1 cellular context compared by ENCODE assay signal in the genomic region with DNA sequence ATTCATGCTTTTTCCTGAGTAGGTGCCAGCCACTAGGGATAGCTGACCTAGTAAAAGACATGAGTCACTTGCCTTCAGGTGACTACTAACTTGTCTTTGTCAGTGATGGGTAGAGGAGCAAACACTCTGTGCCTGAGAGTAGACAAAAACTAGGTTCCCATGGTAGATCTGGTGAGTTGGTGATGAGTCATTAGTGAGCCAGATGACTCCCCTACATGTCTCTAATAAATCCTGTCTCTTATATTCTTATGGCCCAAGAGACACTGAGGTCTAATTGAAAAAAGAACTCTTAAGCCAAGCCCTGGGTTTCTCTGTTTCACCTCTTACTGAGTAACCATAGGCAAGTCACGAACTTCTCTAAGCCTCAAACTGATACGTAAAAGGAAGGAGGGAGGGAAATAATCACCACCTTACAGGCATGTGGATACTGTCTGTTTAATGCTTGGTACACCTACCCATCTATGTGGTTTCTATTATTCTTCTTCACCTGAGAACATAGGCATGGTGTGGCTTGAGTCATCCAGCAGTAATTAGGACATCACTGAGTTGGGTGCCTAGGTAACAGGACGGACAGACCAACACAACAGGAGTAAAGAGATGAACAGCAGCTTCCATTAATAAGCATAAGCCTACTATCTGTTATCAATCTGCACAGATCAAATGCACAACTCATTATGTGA.
TF ChIP-seq lines count a peak whose summit lies in the region.

No MANE protein-coding gene starts in this region.

TF ChIP-seq in GM23338, 12 proteins besides CTCF, POLR2A, EP300 and RAD21 (continued from another document):
- TF ChIP-seq, protein P1, sequence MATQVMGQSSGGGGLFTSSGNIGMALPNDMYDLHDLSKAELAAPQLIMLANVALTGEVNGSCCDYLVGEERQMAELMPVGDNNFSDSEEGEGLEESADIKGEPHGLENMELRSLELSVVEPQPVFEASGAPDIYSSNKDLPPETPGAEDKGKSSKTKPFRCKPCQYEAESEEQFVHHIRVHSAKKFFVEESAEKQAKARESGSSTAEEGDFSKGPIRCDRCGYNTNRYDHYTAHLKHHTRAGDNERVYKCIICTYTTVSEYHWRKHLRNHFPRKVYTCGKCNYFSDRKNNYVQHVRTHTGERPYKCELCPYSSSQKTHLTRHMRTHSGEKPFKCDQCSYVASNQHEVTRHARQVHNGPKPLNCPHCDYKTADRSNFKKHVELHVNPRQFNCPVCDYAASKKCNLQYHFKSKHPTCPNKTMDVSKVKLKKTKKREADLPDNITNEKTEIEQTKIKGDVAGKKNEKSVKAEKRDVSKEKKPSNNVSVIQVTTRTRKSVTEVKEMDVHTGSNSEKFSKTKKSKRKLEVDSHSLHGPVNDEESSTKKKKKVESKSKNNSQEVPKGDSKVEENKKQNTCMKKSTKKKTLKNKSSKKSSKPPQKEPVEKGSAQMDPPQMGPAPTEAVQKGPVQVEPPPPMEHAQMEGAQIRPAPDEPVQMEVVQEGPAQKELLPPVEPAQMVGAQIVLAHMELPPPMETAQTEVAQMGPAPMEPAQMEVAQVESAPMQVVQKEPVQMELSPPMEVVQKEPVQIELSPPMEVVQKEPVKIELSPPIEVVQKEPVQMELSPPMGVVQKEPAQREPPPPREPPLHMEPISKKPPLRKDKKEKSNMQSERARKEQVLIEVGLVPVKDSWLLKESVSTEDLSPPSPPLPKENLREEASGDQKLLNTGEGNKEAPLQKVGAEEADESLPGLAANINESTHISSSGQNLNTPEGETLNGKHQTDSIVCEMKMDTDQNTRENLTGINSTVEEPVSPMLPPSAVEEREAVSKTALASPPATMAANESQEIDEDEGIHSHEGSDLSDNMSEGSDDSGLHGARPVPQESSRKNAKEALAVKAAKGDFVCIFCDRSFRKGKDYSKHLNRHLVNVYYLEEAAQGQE (IDR thresholded peaks at IDR 0.05; ENCODE audit: unreplicated experiment), result no peak
- TF ChIP-seq POLR2AphosphoS5 (IDR thresholded peaks at IDR 0.05; ENCODE audit: low read depth) (no peak), ZNF331 (CRISPR knock-in tag; IDR thresholded peaks at IDR 0.05; ENCODE audit: low read depth) (no peak)
- TF ChIP-seq, protein P2, sequence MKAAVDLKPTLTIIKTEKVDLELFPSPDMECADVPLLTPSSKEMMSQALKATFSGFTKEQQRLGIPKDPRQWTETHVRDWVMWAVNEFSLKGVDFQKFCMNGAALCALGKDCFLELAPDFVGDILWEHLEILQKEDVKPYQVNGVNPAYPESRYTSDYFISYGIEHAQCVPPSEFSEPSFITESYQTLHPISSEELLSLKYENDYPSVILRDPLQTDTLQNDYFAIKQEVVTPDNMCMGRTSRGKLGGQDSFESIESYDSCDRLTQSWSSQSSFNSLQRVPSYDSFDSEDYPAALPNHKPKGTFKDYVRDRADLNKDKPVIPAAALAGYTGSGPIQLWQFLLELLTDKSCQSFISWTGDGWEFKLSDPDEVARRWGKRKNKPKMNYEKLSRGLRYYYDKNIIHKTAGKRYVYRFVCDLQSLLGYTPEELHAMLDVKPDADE (IDR thresholded peaks at IDR 0.05), result no peak
